ENCODE assay signal across 8 cellular contexts in genomic region chr12:15911931-15912330, GRCh38. TPM values are rescaled to one million over a fixed set of nuclear protein-coding genes. Genes with fewer than 3 reads are reported as not detected.
A peak's percentile ranks its signal among the peaks of the same experiment; 100 is the strongest.
DNase-seq lines count a peak whose midpoint lies in the region; ATAC-seq, FAIRE-seq and TF ChIP-seq lines count a peak whose summit lies in the region.
"Not testable (repeated sequence)": the region's sequence is repeated elsewhere in the genome, so short reads cannot be mapped to it uniquely, and the experiment has no call there.

No MANE protein-coding gene starts in this region.

- not testable (repeated sequence) for TF ChIP-seq POLR2A in K562 (conservative IDR thresholded peaks at IDR 0.05); esophagus squamous epithelium (IDR thresholded peaks at IDR 0.05); HepG2 (IDR thresholded peaks at IDR 0.05; ENCODE audit: insufficient read depth in 1 of 2, low read depth in 2 of 2, low read length in 2 of 2)

- not testable (repeated sequence) for H3K27me3 ChIP-seq in KMS-11 (ENCODE audit: insufficient read depth, low read depth); WERI-Rb-1 (ENCODE audit: insufficient read depth, low read depth, severe bottlenecking); K562 (ENCODE audit: control insufficient read depth in 2 of 2, insufficient read depth in 2 of 2, low read length in 2 of 2); esophagus squamous epithelium; HepG2 (ENCODE audit: control insufficient read depth in 1 of 2, insufficient read depth in 2 of 2, low read length in 2 of 2); osteoblast (ENCODE audit: insufficient read depth, low read length); thymus (ENCODE audit: control insufficient read depth, insufficient read depth)

- H3K36me3 ChIP-seq in KMS-11 (ENCODE audit: insufficient read depth); WERI-Rb-1; K562 (ENCODE audit: control insufficient read depth, insufficient read depth, low read length); esophagus squamous epithelium; HepG2 (replicated peaks in 1 of 2; ENCODE audit: control insufficient read depth in 1 of 2, insufficient read depth in 2 of 2, low read length in 2 of 2); thymus (ENCODE audit: control insufficient read depth, insufficient read depth): not testable (repeated sequence)
- H3K36me3 ChIP-seq in osteoblast (ENCODE audit: insufficient read depth, low read length): peaks cover 12% of the 10 kb centered on the region

- H3K4me1 ChIP-seq in KMS-11 (ENCODE audit: low read depth, poor library complexity, severe bottlenecking) (peaks cover 10% of the 10 kb centered on the region), esophagus squamous epithelium (peaks cover 0 to 37% (median 4%) of the 10 kb centered on the region in 3 donors), HepG2 (ENCODE audit: insufficient read depth, low read length) (peaks cover 35% of the 10 kb centered on the region), osteoblast (ENCODE audit: insufficient read depth, low read length) (peaks cover 13% of the 10 kb centered on the region)
- H3K4me1 ChIP-seq in K562 (replicated peaks in 1 of 2; ENCODE audit: control insufficient read depth in 2 of 2, insufficient read depth in 2 of 2, low read length in 2 of 2); thymus (ENCODE audit: control insufficient read depth, insufficient read depth, low read length): not testable (repeated sequence)

- CTCF ChIA-PET in K562 (lab: Yijun Ruan, JAX; ENCODE audit: low intra/inter-chr PET ratio); HepG2 (lab: Yijun Ruan, JAX; ENCODE audit: low intra/inter-chr PET ratio, low total read pairs): not testable (repeated sequence)

- TF ChIP-seq EP300 in K562 (IDR thresholded peaks at IDR 0.05; ENCODE audit: low read length); HepG2 (IDR thresholded peaks at IDR 0.05; ENCODE audit: low read depth in 2 of 2, low read length in 2 of 2); HepG2 (CRISPR knock-in tag; IDR thresholded peaks at IDR 0.05; ENCODE audit: borderline replicate concordance): not testable (repeated sequence)

- FAIRE-seq in K562 (lab: Jason Lieb, UNC); HepG2 (lab: Jason Lieb, UNC): not testable (repeated sequence)

- intact Hi-C loops in CD14-positive monocyte (cut with micrococcal nuclease); K562 (cut with micrococcal nuclease); esophagus squamous epithelium (cut with DNase I); HepG2 (cut with micrococcal nuclease; ENCODE audit: unreplicated experiment): not testable (repeated sequence)

- peak overlapping the region; percentile 94 for H2AFZ ChIP-seq in KMS-11 (ENCODE audit: low read depth)
- peak overlapping the region; percentile 72 for H2AFZ ChIP-seq in K562 (ENCODE audit: low read depth, low read length)
- peak overlapping the region; percentile 22 for H2AFZ ChIP-seq in HepG2 (ENCODE audit: low read length)
- not testable (repeated sequence) for H2AFZ ChIP-seq in osteoblast (ENCODE audit: low read length)

- not testable (repeated sequence) for H3K79me2 ChIP-seq in KMS-11 (ENCODE audit: insufficient read depth, low read depth); K562 (ENCODE audit: control insufficient read depth, insufficient read depth, low read length); HepG2 (ENCODE audit: insufficient read depth, low read length)
- H3K79me2 ChIP-seq in osteoblast (ENCODE audit: insufficient read depth, low read length): peaks cover 25% of the 10 kb centered on the region

- not testable (repeated sequence) for H3K27me3 Mint-ChIP-seq in CD14-positive monocyte (ENCODE audit: low read depth in 3 of 3)

- not testable (repeated sequence) for TF ChIP-seq CTCF in CD14-positive monocyte (IDR thresholded peaks at IDR 0.05); KMS-11 (conservative IDR thresholded peaks at IDR 0.05; ENCODE audit: low read depth, low read length); WERI-Rb-1 (IDR thresholded peaks at IDR 0.05; ENCODE audit: low read depth, low read length); K562 (IDR thresholded peaks at IDR 0.05 in 2 of 3, conservative IDR thresholded peaks at IDR 0.05 in 1 of 3; ENCODE audit: insufficient read depth in 2 of 3, low read depth in 1 of 3, low read length in 3 of 3); esophagus squamous epithelium (IDR thresholded peaks at IDR 0.05); HepG2 (CRISPR knock-in tag; IDR thresholded peaks at IDR 0.05); osteoblast (IDR thresholded peaks at IDR 0.05; ENCODE audit: extremely low read depth, low read depth, low read length)

- not testable (repeated sequence) for H3K36me3 Mint-ChIP-seq in CD14-positive monocyte

- H3K4me1 Mint-ChIP-seq in CD14-positive monocyte: peaks cover 22% of the 10 kb centered on the region

- ATAC-seq in K562 (peak; percentile 34), HepG2 (peak; percentile 36)

- H3K4me3 Mint-ChIP-seq in CD14-positive monocyte: peak overlapping the region; percentile 73 to 94

- H3K9ac ChIP-seq in KMS-11 (peak overlapping the region; percentile 82), K562 (ENCODE audit: insufficient read depth in 1 of 2, low read depth in 2 of 2, low read length in 2 of 2) (peak overlapping the region in 1 of 2 experiments; percentile 59; a peak in 1 of 4 replicates), HepG2 (ENCODE audit: insufficient read depth, low read depth, low read length) (peak overlapping the region; percentile 86)

- peak overlapping the region; percentile 89 to 94 (median 90) for H3K27ac Mint-ChIP-seq in CD14-positive monocyte

- H3K4me3 ChIP-seq in KMS-11 (IDR thresholded peaks at IDR 0.05; ENCODE audit: insufficient read depth, low read depth, low read length): not testable (repeated sequence)
- H3K4me3 ChIP-seq in WERI-Rb-1 (ENCODE audit: low read depth, low read length) (peak overlapping the region; percentile 96), K562 (peak overlapping the region; percentile 59), esophagus squamous epithelium (peak overlapping the region; percentile 76 to 85 (median 80)), HepG2 (replicated peaks in 1 of 3; ENCODE audit: insufficient read depth in 1 of 3, low read depth in 2 of 3, low read length in 3 of 3) (peak overlapping the region; percentile 80 to 95 (median 91); a peak in 5 of 6 replicates), osteoblast (ENCODE audit: insufficient read depth, low read length) (peak overlapping the region; percentile 85), thymus (ENCODE audit: low read length) (peak overlapping the region; percentile 75)

- in situ Hi-C loops in K562 (cut with MboI); HepG2 (cut with HindIII; ENCODE audit: extremely low pct_ligation_motif_present, low pct_unique_long_range_greater_than_20kb): not testable (repeated sequence)

- POLR2A ChIA-PET in K562 (lab: Yijun Ruan, JAX): not testable (repeated sequence)
- POLR2A ChIA-PET in HepG2 (lab: Yijun Ruan, JAX): interaction anchor here (1.2 to 1.5 kb wide), 4 partner anchors 13 to 1141 kb away, joined by 3 to 6 read pairs (median 4); a partner anchor contains a TSS

- WGBS in K562 (ENCODE audit: insufficient coverage, low coverage, missing lambda C conversion rate): 11% methylated on average over 3 of the region's 5 CpGs
- 0 to 7% methylated on average over 3 to 5 of the region's 5 CpGs for WGBS in esophagus squamous epithelium, 2 donors
- under 1% methylated on average over 4 of the region's 5 CpGs for WGBS in HepG2 (ENCODE audit: low lambda C conversion rate)
- WGBS in thymus: 29% methylated on average over 3 of the region's 5 CpGs

- TF ChIP-seq RAD21 in K562 (CRISPR knock-in tag; conservative IDR thresholded peaks at IDR 0.05 in 1 of 2, IDR thresholded peaks at IDR 0.05 in 1 of 2); HepG2 (CRISPR knock-in tag; IDR thresholded peaks at IDR 0.05): not testable (repeated sequence)

- not testable (repeated sequence) for H3K9me1 ChIP-seq in K562 (ENCODE audit: control insufficient read depth, insufficient read depth, low read length)

- not testable (repeated sequence) for H4K20me1 ChIP-seq in KMS-11 (ENCODE audit: insufficient read depth); K562 (replicated peaks; ENCODE audit: control insufficient read depth, insufficient read depth, low read length); HepG2 (ENCODE audit: insufficient read depth, low read length); osteoblast (ENCODE audit: insufficient read depth, low read length)

- DNase-seq in CD14-positive monocyte (ENCODE audit: low spot score); WERI-Rb-1; K562 (ENCODE audit: extremely low read depth in 1 of 4, low spot score in 3 of 4); esophagus squamous epithelium (lab: John Stamatoyannopoulos, UW); HepG2 (ENCODE audit: low spot score); osteoblast (ENCODE audit: insufficient read length, low spot score, missing footprints): not testable (repeated sequence)

- H3K4me2 ChIP-seq in KMS-11 (peak overlapping the region; percentile 93), HepG2 (ENCODE audit: low read depth, low read length) (peak overlapping the region; percentile 75), osteoblast (ENCODE audit: insufficient read depth, low read length) (peak overlapping the region; percentile 84)
- not testable (repeated sequence) for H3K4me2 ChIP-seq in K562 (ENCODE audit: insufficient read depth, low read length)

- BruUV-seq in K562 (replicated peaks; lab: Mats Ljungman, UMichigan) (TSS peak; percentile 52), HepG2 (replicated peaks; lab: Mats Ljungman, UMichigan) (TSS peak; percentile 65)

- H3K9me3 Mint-ChIP-seq in CD14-positive monocyte: not testable (repeated sequence)

- not testable (repeated sequence) for H3K9me3 ChIP-seq in WERI-Rb-1 (ENCODE audit: severe bottlenecking); K562 (replicated peaks; ENCODE audit: control insufficient read depth, insufficient read depth, low read depth, low read length); esophagus squamous epithelium; HepG2 (ENCODE audit: low read length); osteoblast (ENCODE audit: low read depth, low read length); thymus (ENCODE audit: control insufficient read depth)

- H3K27ac ChIP-seq in KMS-11 (peak overlapping the region; percentile 69; the same call in 1 of the 2 replicates), WERI-Rb-1 (peak overlapping the region; percentile 99), K562 (ENCODE audit: extremely low read depth, low read depth, low read length) (peak overlapping the region; percentile 52; the same call in 1 of the 3 replicates), esophagus squamous epithelium (peak overlapping the region; percentile 96 to 99 (median 97)), HepG2 (ENCODE audit: extremely low read length, insufficient read depth, low read length) (peak overlapping the region; percentile 88), osteoblast (ENCODE audit: low read depth, low read length) (peak overlapping the region; percentile 79)
- H3K27ac ChIP-seq in thymus (ENCODE audit: low read depth): not testable (repeated sequence)

RNA-seq across cellular contexts. Expression of gene DERA, which starts 0.8 kb away (rescaled TPM):
- polyA plus RNA-seq in CD14-positive monocyte (10 to 100 TPM; 83.6 to 84.2 TPM), K562 (2011; rRNA removed) (3.9 and 5.8 TPM in 2 replicates), K562 (2014; fragmentation: Illumina TruSeq; extraction: Trizol) (5.6 and 5.9 TPM in 2 replicates), K562 (2014; fragmentation: Nextera tagmentation; extraction: Ambion mirVana) (10 to 100 TPM; 14.2 to 15.5 TPM), K562 (2014; rRNA removed) (5.5 and 9.0 TPM in 2 replicates), HepG2 (2011; rRNA removed) (15.8 and 24.0 TPM in 2 replicates), thymus (25.7 TPM)
- 2.0 TPM in 2 replicates for total RNA-seq in K562 (2011; cell fraction: chromatin; rRNA removed; ENCODE audit: low replicate concordance)
- 2.1 and 2.3 TPM in 2 replicates for total RNA-seq in K562 (2011; cell fraction: nucleolus; rRNA removed)
- total RNA-seq in K562 (2011; cell fraction: nucleoplasm; rRNA removed): 1.7 TPM in 2 replicates
- total RNA-seq in K562 (2014; rRNA removed) (8.5 and 12.0 TPM in 2 replicates), K562 (2014; rRNA removed; fragmentation: Illumina TruSeq; extraction: Trizol) (7.8 and 9.2 TPM in 2 replicates), K562 (2015; rRNA removed; fragmentation: Illumina TruSeq; extraction: Trizol) (9.2 and 9.3 TPM in 2 replicates), K562 (2021) (5.9 and 7.4 TPM in 2 replicates), esophagus squamous epithelium (10 to 100 TPM; 25.8 to 68.2 (median 41.7) TPM), HepG2 (2016; rRNA removed; fragmentation: Illumina TruSeq; extraction: Trizol) (51.3 and 59.9 TPM in 2 replicates), osteoblast (47.4 and 50.4 TPM in 2 replicates)
- polyA plus RNA-seq in K562 (2011; cell fraction: cytosol; rRNA removed): 1.8 and 3.1 TPM in 2 replicates
- 1.9 and 2.0 TPM in 2 replicates for polyA plus RNA-seq in K562 (2011; cell fraction: nucleus; rRNA removed)
- polyA plus RNA-seq in K562 (2012): 8.6 and 12.2 TPM in 2 replicates
- polyA minus RNA-seq in K562 (2011; rRNA and poly(A)+ RNA removed): 4.9 and 6.2 TPM in 2 replicates
- 3.8 and 4.7 TPM in 2 replicates for polyA minus RNA-seq in K562 (2011; cell fraction: cytosol; rRNA and poly(A)+ RNA removed)
- polyA minus RNA-seq in K562 (2011; cell fraction: nucleus; rRNA and poly(A)+ RNA removed): 1.2 and 3.4 TPM in 2 replicates
- total RNA-seq in HepG2 (2016; cell fraction: cytosol; rRNA removed; fragmentation: Illumina TruSeq; extraction: Trizol; ENCODE audit: low read depth): 27.8 and 33.3 TPM in 2 replicates
- 54.4 and 63.8 TPM in 2 replicates for total RNA-seq in HepG2 (2016; cell fraction: insoluble cytoplasmic fraction; rRNA removed; fragmentation: Illumina TruSeq; extraction: Trizol)
- 39.9 and 46.1 TPM in 2 replicates for total RNA-seq in HepG2 (2016; cell fraction: membrane; rRNA removed; fragmentation: Illumina TruSeq; extraction: Trizol)
- 28.7 and 30.1 TPM in 2 replicates for total RNA-seq in HepG2 (2016; cell fraction: nucleus; rRNA removed; fragmentation: Illumina TruSeq; extraction: Trizol)
- 12.1 and 15.7 TPM in 2 replicates for polyA plus RNA-seq in HepG2 (2011; cell fraction: cytosol; rRNA removed)
- polyA plus RNA-seq in HepG2 (2011; cell fraction: nucleus; rRNA removed): 6.4 and 7.9 TPM in 2 replicates
- polyA plus RNA-seq in HepG2 (2012): 18.4 and 33.0 TPM in 2 replicates
- 24.4 and 28.5 TPM in 2 replicates for polyA plus RNA-seq in HepG2 (2016; cell fraction: cytosol; fragmentation: Illumina TruSeq; extraction: Trizol; ENCODE audit: low read depth)
- polyA plus RNA-seq in HepG2 (2016; cell fraction: insoluble cytoplasmic fraction; fragmentation: Illumina TruSeq; extraction: Trizol; ENCODE audit: low read depth): 52.6 and 55.1 TPM in 2 replicates
- 34.2 and 34.9 TPM in 2 replicates for polyA plus RNA-seq in HepG2 (2016; cell fraction: membrane; fragmentation: Illumina TruSeq; extraction: Trizol; ENCODE audit: low read depth)
- polyA plus RNA-seq in HepG2 (2016; cell fraction: nucleus; fragmentation: Illumina TruSeq; extraction: Trizol; ENCODE audit: insufficient read depth, low read depth): 30.6 and 34.6 TPM in 2 replicates
- 6.9 and 14.3 TPM in 2 replicates for polyA minus RNA-seq in HepG2 (2011; rRNA and poly(A)+ RNA removed; ENCODE audit: low replicate concordance)
- polyA minus RNA-seq in HepG2 (2011; cell fraction: cytosol; rRNA and poly(A)+ RNA removed): 14.5 and 18.7 TPM in 2 replicates
- polyA minus RNA-seq in HepG2 (2011; cell fraction: nucleus; rRNA and poly(A)+ RNA removed): 25.6 and 25.8 TPM in 2 replicates

RNA-seq across cellular contexts. Expression of gene STRAP, which starts 29.7 kb away (rescaled TPM):
- polyA plus RNA-seq in CD14-positive monocyte: 100 to 1,000 TPM in 1 of 2 donors, 10 to 100 TPM in 1; 98.2 to 111 TPM
- total RNA-seq in K562 (2011; cell fraction: chromatin; rRNA removed; ENCODE audit: low replicate concordance): 14.2 and 24.7 TPM in 2 replicates
- 11.5 and 12.9 TPM in 2 replicates for total RNA-seq in K562 (2011; cell fraction: nucleolus; rRNA removed)
- total RNA-seq in K562 (2011; cell fraction: nucleoplasm; rRNA removed): 16.8 and 24.9 TPM in 2 replicates
- total RNA-seq in K562 (2014; rRNA removed): 53.4 and 58.5 TPM in 2 replicates
- total RNA-seq in K562 (2014; rRNA removed; fragmentation: Illumina TruSeq; extraction: Trizol): 91.0 and 101 TPM in 2 replicates
- 67.0 and 74.7 TPM in 2 replicates for total RNA-seq in K562 (2015; rRNA removed; fragmentation: Illumina TruSeq; extraction: Trizol)
- 116 and 119 TPM in 2 replicates for total RNA-seq in K562 (2021)
- 83.0 and 134 TPM in 2 replicates for polyA plus RNA-seq in K562 (2011; rRNA removed)
- 56.3 and 66.0 TPM in 2 replicates for polyA plus RNA-seq in K562 (2011; cell fraction: cytosol; rRNA removed)
- 13.9 and 15.3 TPM in 2 replicates for polyA plus RNA-seq in K562 (2011; cell fraction: nucleus; rRNA removed)
- 66.9 and 121 TPM in 2 replicates for polyA plus RNA-seq in K562 (2012)
- polyA plus RNA-seq in K562 (2014; fragmentation: Illumina TruSeq; extraction: Trizol): 89.5 and 98.1 TPM in 2 replicates
- polyA plus RNA-seq in K562 (2014; fragmentation: Nextera tagmentation; extraction: Ambion mirVana): 100 to 1,000 TPM in 1 of 2 experiments, 10 to 100 TPM in 1; 85.7 to 131 TPM
- 86.6 and 99.9 TPM in 2 replicates for polyA plus RNA-seq in K562 (2014; rRNA removed)
- polyA minus RNA-seq in K562 (2011; rRNA and poly(A)+ RNA removed): 111 and 130 TPM in 2 replicates
- 68.4 and 83.7 TPM in 2 replicates for polyA minus RNA-seq in K562 (2011; cell fraction: cytosol; rRNA and poly(A)+ RNA removed)
- polyA minus RNA-seq in K562 (2011; cell fraction: nucleus; rRNA and poly(A)+ RNA removed): 14.5 and 19.5 TPM in 2 replicates
- 10 to 100 TPM; 39.2 to 81.3 (median 70.0) TPM for total RNA-seq in esophagus squamous epithelium
- total RNA-seq in HepG2 (2016; rRNA removed; fragmentation: Illumina TruSeq; extraction: Trizol): 118 and 209 TPM in 2 replicates
- total RNA-seq in HepG2 (2016; cell fraction: cytosol; rRNA removed; fragmentation: Illumina TruSeq; extraction: Trizol; ENCODE audit: low read depth): 59.5 and 67.0 TPM in 2 replicates
- total RNA-seq in HepG2 (2016; cell fraction: insoluble cytoplasmic fraction; rRNA removed; fragmentation: Illumina TruSeq; extraction: Trizol): 113 and 182 TPM in 2 replicates
- 152 and 164 TPM in 2 replicates for total RNA-seq in HepG2 (2016; cell fraction: membrane; rRNA removed; fragmentation: Illumina TruSeq; extraction: Trizol)
- 67.2 and 75.9 TPM in 2 replicates for total RNA-seq in HepG2 (2016; cell fraction: nucleus; rRNA removed; fragmentation: Illumina TruSeq; extraction: Trizol)
- polyA plus RNA-seq in HepG2 (2011; rRNA removed): 50.0 and 66.9 TPM in 2 replicates
- polyA plus RNA-seq in HepG2 (2011; cell fraction: cytosol; rRNA removed): 45.9 and 56.3 TPM in 2 replicates
- 15.4 and 18.5 TPM in 2 replicates for polyA plus RNA-seq in HepG2 (2011; cell fraction: nucleus; rRNA removed)
- 98.4 and 107 TPM in 2 replicates for polyA plus RNA-seq in HepG2 (2012)
- 84.6 and 85.9 TPM in 2 replicates for polyA plus RNA-seq in HepG2 (2016; cell fraction: cytosol; fragmentation: Illumina TruSeq; extraction: Trizol; ENCODE audit: low read depth)
- 184 and 200 TPM in 2 replicates for polyA plus RNA-seq in HepG2 (2016; cell fraction: insoluble cytoplasmic fraction; fragmentation: Illumina TruSeq; extraction: Trizol; ENCODE audit: low read depth)
- 141 and 148 TPM in 2 replicates for polyA plus RNA-seq in HepG2 (2016; cell fraction: membrane; fragmentation: Illumina TruSeq; extraction: Trizol; ENCODE audit: low read depth)
- polyA plus RNA-seq in HepG2 (2016; cell fraction: nucleus; fragmentation: Illumina TruSeq; extraction: Trizol; ENCODE audit: insufficient read depth, low read depth): 89.3 and 99.2 TPM in 2 replicates
- 120 and 181 TPM in 2 replicates for polyA minus RNA-seq in HepG2 (2011; rRNA and poly(A)+ RNA removed; ENCODE audit: low replicate concordance)
- 78.0 and 91.8 TPM in 2 replicates for polyA minus RNA-seq in HepG2 (2011; cell fraction: cytosol; rRNA and poly(A)+ RNA removed)
- polyA minus RNA-seq in HepG2 (2011; cell fraction: nucleus; rRNA and poly(A)+ RNA removed): 38.5 and 42.1 TPM in 2 replicates
- total RNA-seq in osteoblast: 67.8 and 69.5 TPM in 2 replicates
- polyA plus RNA-seq in thymus: 121 TPM
